Comparison of ENCODE assay signal across 8 cellular contexts in the genomic region with DNA sequence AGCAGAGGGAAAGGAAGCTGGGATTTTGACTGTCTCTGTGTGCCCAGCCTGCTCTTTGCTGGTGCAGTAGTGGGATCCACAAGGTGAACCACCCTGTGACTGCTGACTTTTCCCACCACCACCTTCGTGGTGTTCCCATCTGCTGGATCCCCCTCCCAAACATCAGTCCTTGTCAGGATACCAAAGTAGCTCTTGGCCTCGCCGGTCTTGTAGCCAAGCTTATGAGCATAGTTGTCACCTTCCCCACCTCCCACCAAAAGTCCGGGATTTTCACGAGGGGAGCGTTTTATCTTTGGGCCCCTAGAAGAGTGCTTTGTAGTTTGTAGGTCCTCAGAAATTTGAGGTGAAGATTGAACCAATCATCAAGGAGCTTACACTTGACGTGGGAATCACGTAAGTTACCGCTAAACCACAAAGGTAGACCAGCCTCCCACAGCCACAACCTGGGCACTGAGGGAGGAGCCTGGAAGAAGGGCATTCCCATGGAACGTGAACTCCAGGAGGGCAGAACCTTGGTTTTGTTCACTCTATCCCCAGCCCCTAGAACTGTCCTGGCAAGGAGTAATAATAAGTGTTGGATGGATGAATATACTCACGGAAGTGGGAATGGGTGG. TPM values are rescaled to one million over a fixed set of nuclear protein-coding genes. Genes with fewer than 3 reads are reported as not detected.
DNase-seq lines count a peak whose midpoint lies in the region; ATAC-seq, FAIRE-seq and TF ChIP-seq lines count a peak whose summit lies in the region.

No MANE protein-coding gene starts in this region.

- in situ Hi-C loops in T47D (cut with HindIII; ENCODE audit: low pct_unique_long_range_greater_than_20kb, low sequenced_read_pairs), result no loop called here

- no peak for TF ChIP-seq CTCF in CD14-positive monocyte (IDR thresholded peaks at IDR 0.05)
- no peak for TF ChIP-seq CTCF in nephron (IDR thresholded peaks at IDR 0.05; ENCODE audit: unreplicated experiment in 3 of 3)
- no peak for TF ChIP-seq CTCF in GM20000 (IDR thresholded peaks at IDR 0.05; ENCODE audit: extremely low read depth, missing control alignments)

- H3K27ac Mint-ChIP-seq in CD14-positive monocyte, result peak overlapping the region; percentile 68 to 92 (median 88)
- no peak overlapping the region for H3K27ac Mint-ChIP-seq in nephron

- peaks cover 11% of the 10 kb centered on the region; the same call in 1 of the 2 replicates for H3K36me3 ChIP-seq in KOPT-K1 (ENCODE audit: insufficient read depth, low read length)

- peak overlapping the region; percentile 94 for H3K27ac ChIP-seq in KOPT-K1 (ENCODE audit: low read depth, low read length, poor library complexity, severe bottlenecking)

- no peaks in the 10 kb centered on the region for H3K9me3 Mint-ChIP-seq in CD14-positive monocyte
- H3K9me3 Mint-ChIP-seq in nephron, result no peaks in the 10 kb centered on the region

- ATAC-seq in HG02840 (IDR thresholded peaks at IDR 0.05; ENCODE audit: low FRiP score, unreplicated experiment), result no peak

- FAIRE-seq in frontal cortex (lab: Jason Lieb, UNC), result no peak

- H3K36me3 Mint-ChIP-seq in CD14-positive monocyte, result peaks cover 20 to 21% of the 10 kb centered on the region in 2 donors
- H3K36me3 Mint-ChIP-seq in nephron (ENCODE audit: low read depth), result peaks cover 3% of the 10 kb centered on the region

- H3K9me3 ChIP-seq in KOPT-K1 (ENCODE audit: insufficient read depth, low read length, poor library complexity, severe bottlenecking), result no peaks in the 10 kb centered on the region

- intact Hi-C loops in CD14-positive monocyte (cut with micrococcal nuclease), result loop anchor here in 1 of 2 donors (2.0 kb wide), 2 partner anchors 169 to 279 kb away; partner anchors contain the start of genes DCAF1 and RBM15B

- H3K4me3 Mint-ChIP-seq in CD14-positive monocyte (peak overlapping the region; percentile 63 to 66), nephron (peak overlapping the region; percentile 79 to 89 (median 86))

- H3K27me3 Mint-ChIP-seq in CD14-positive monocyte (ENCODE audit: low read depth in 3 of 3), result no peaks in the 10 kb centered on the region
- H3K27me3 Mint-ChIP-seq in nephron (ENCODE audit: low read depth), result peaks cover 3% of the 10 kb centered on the region

- H3K4me1 Mint-ChIP-seq in CD14-positive monocyte (peaks cover 70% of the 10 kb centered on the region), nephron (peaks cover 19% of the 10 kb centered on the region)

- DNase-seq in CD14-positive monocyte (ENCODE audit: low spot score) (no peak), T47D (ENCODE audit: low read depth in 1 of 2, low spot score in 1 of 2) (peak; percentile 42 to 85), SKM-1 (lab: John Stamatoyannopoulos, UW; ENCODE audit: unreplicated experiment) (no peak), frontal cortex (ENCODE audit: low spot score in 2 of 2) (no peak), GM20000 (ENCODE audit: low spot score) (no peak)

RNA-seq across cellular contexts. Expression of gene TEX264, which starts 0.9 kb away (rescaled TPM):
- polyA plus RNA-seq in CD14-positive monocyte, result 100 to 1,000 TPM in 1 of 2 donors, 10 to 100 TPM in 1; 80.8 to 108 TPM
- total RNA-seq in frontal cortex, result 17.9 TPM

RNA-seq across cellular contexts. Expression of gene GRM2, which starts 36.7 kb away (rescaled TPM):
- not detected for polyA plus RNA-seq in CD14-positive monocyte
- 6.5 TPM for total RNA-seq in frontal cortex

Comparison
In these comparisons a context has a peak if more than half of its experiments do, and no peak if none do; other contexts are left out.
1. DNase-seq: peak in T47D (2 of 2); none in CD14-positive monocyte (single experiment), SKM-1 (single experiment), frontal cortex (0 of 2) and GM20000 (single experiment).
2. H3K27ac Mint-ChIP-seq: peak in CD14-positive monocyte (7 of 7); none in nephron (0 of 3).